19 cellular contexts compared by ENCODE assay signal in genomic region chr10:3509355-3509754, GRCh38.
"Had no signal": no experiment of that assay in that cellular context is flagged by ENCODE, and none has a peak within 500 bp of the region (broad histone marks: within the 10 kb centered on the region; RNA-seq: fewer than 3 reads in every experiment).

No MANE protein-coding gene starts in this region.

- H3K9me3 ChIP-seq: SK-N-SH had no signal

- H3K4me2 ChIP-seq: KMS-11, SK-N-SH had no signal

- DNase-seq: IMR-90, MV-4-11, NCI-H1048, NCI-H1105, NCI-H1417, NCI-H1436 treated with DMSO at 0.1 percent for 48 hours, NCI-H1694, NCI-H187 treated with DMSO at 0.1 percent for 48 hours, NCI-H2029 treated with DMSO at 0.1 percent for 48 hours, NCI-H2171 treated with DMSO at 0.1 percent for 48 hours, NCI-H524, NCI-H526 treated with DMSO at 0.1 percent for 48 hours, NCI-H748 treated with DMSO at 0.1 percent for 48 hours, Right ventricle myocardium superior, RPMI8226, SK-N-SH, SW 1271 had no signal

- FAIRE-seq: RCC 7860 had no signal

- H3K27ac ChIP-seq: KMS-11 had no signal

- H3K9ac ChIP-seq: KMS-11, SK-N-SH had no signal
